ENCODE assay signal across 10 cellular contexts in genomic region chr12:63862187-63863107, GRCh38. TPM values are rescaled to one million over a fixed set of nuclear protein-coding genes. Genes with fewer than 3 reads are reported as not detected.
DNase-seq lines count a peak whose midpoint lies in the region; ATAC-seq and TF ChIP-seq lines count a peak whose summit lies in the region.
"Had no signal": no experiment of that assay in that cellular context is flagged by ENCODE, and none has a peak within 500 bp of the region (broad histone marks: within the 10 kb centered on the region; RNA-seq: fewer than 3 reads in every experiment).

No MANE protein-coding gene starts in this region.

- intact Hi-C loops in heart right ventricle (cut with DNase I) (no loop called here), prostate gland (cut with DNase I) (no loop called here)

- no peak overlapping the region for H3K4me3 ChIP-seq in heart right ventricle
- no peak overlapping the region for H3K4me3 ChIP-seq in prostate gland
- H3K4me3 ChIP-seq: ascending aorta had no signal

- CTCF ChIA-PET in RWPE1 (lab: Yijun Ruan, JAX) = interaction anchor here (0.7 kb wide), 1 partner anchor 23 kb away, joined by 5 read pairs; no protein-coding TSS in a partner anchor

- H3K9me3 ChIP-seq in heart right ventricle = no peaks in the 10 kb centered on the region
- H3K9me3 ChIP-seq in prostate gland = no peaks in the 10 kb centered on the region
- H3K9me3 ChIP-seq: ascending aorta had no signal

- no peak for TF ChIP-seq POLR2A in prostate gland (IDR thresholded peaks at IDR 0.05)

- H3K27ac ChIP-seq in RWPE1 = peak overlapping the region; percentile 64
- H3K27ac ChIP-seq in heart right ventricle = peak overlapping the region in 7 of 10 donors; percentile 17 to 61 (median 42)
- H3K27ac ChIP-seq in prostate gland = no peak overlapping the region
- H3K27ac ChIP-seq: ascending aorta had no signal

- H3K27me3 ChIP-seq in heart right ventricle (no peaks in the 10 kb centered on the region), prostate gland (replicated peaks; ENCODE audit: insufficient read depth) (no peaks in the 10 kb centered on the region)
- H3K27me3 ChIP-seq: ascending aorta had no signal

- peak; percentile 29 to 93 (median 77) for ATAC-seq in heart right ventricle
- no peak for ATAC-seq in HG03196 (IDR thresholded peaks at IDR 0.05; ENCODE audit: unreplicated experiment)
- no peak for ATAC-seq in GM18870 (IDR thresholded peaks at IDR 0.05; ENCODE audit: unreplicated experiment)
- ATAC-seq: activated CD8-positive, alpha-beta T cell treated with anti-CD3 and anti-CD28 coated beads, Interleukin-2, amount 10 ng/mL, durations not matched to agents 7 days and 5 days had no signal

- no peaks in the 10 kb centered on the region for H3K36me3 ChIP-seq in heart right ventricle
- H3K36me3 ChIP-seq in prostate gland = no peaks in the 10 kb centered on the region
- H3K36me3 ChIP-seq: ascending aorta had no signal

- WGBS in heart right ventricle, 2 donors = 64 to 68% methylated on average over 7 of the region's 7 CpGs
- 46% methylated on average over 7 of the region's 7 CpGs for WGBS in prostate gland

- DNase-seq in GM03348 (ENCODE audit: low spot score) = peak; percentile 33
- DNase-seq in RWPE1 (ENCODE audit: low spot score) = no peak
- peak in 1 of 2 donors; percentile 41 for DNase-seq in heart right ventricle
- peak; percentile 24 for DNase-seq in prostate gland (ENCODE audit: low spot score)
- DNase-seq in putamen (ENCODE audit: low spot score) = no peak
- DNase-seq in foreskin melanocyte = no peak
- DNase-seq: activated CD8-positive, alpha-beta T cell treated with anti-CD3 and anti-CD28 coated beads, Interleukin-2, amount 10 ng/mL, durations not matched to agents 7 days and 5 days had no signal

- no peak for TF ChIP-seq CTCF in RWPE1 (conservative IDR thresholded peaks at IDR 0.05; ENCODE audit: low read depth)
- no peak for TF ChIP-seq CTCF in heart right ventricle (IDR thresholded peaks at IDR 0.05)
- TF ChIP-seq CTCF in prostate gland (IDR thresholded peaks at IDR 0.05) = no peak

- H3K4me1 ChIP-seq in heart right ventricle = peaks cover 0 to 18% (median 8%) of the 10 kb centered on the region in 9 donors
- H3K4me1 ChIP-seq in prostate gland (replicated peaks) = no peaks in the 10 kb centered on the region

- POLR2A ChIA-PET in RWPE1 (lab: Yijun Ruan, JAX; ENCODE audit: low non-redundant PET) = no interaction called here

RNA-seq across cellular contexts. Expression of gene SRGAP1, which starts 17.9 kb away (rescaled TPM):
- total RNA-seq in heart right ventricle (1 to 10 TPM; 2.6 to 6.4 (median 4.0) TPM), prostate gland (10 to 100 TPM in 1 of 2 donors, 1 to 10 TPM in 1; 4.6 to 16.1 TPM)
- polyA plus RNA-seq in heart right ventricle = 1 to 10 TPM; 1.3 to 1.4 TPM
- total RNA-seq: activated CD8-positive, alpha-beta T cell treated with anti-CD3 and anti-CD28 coated beads, Interleukin-2, amount 10 ng/mL, durations not matched to agents 7 days and 5 days had no signal

Comparison
In these comparisons a context has a peak if more than half of its experiments do, and no peak if none do; other contexts are left out.
1. DNase-seq: peak in GM03348 (single experiment) and prostate gland (single experiment); none in RWPE1 (single experiment), putamen (single experiment) and foreskin melanocyte (single experiment).
2. H3K27ac ChIP-seq: peak in RWPE1 (single experiment) and heart right ventricle (7 of 10); none in prostate gland (0 of 2).
3. ATAC-seq: peak in heart right ventricle (8 of 8); none in HG03196 (single experiment) and GM18870 (single experiment).